ENCODE assay signal across 1 cellular context in the genomic region with DNA sequence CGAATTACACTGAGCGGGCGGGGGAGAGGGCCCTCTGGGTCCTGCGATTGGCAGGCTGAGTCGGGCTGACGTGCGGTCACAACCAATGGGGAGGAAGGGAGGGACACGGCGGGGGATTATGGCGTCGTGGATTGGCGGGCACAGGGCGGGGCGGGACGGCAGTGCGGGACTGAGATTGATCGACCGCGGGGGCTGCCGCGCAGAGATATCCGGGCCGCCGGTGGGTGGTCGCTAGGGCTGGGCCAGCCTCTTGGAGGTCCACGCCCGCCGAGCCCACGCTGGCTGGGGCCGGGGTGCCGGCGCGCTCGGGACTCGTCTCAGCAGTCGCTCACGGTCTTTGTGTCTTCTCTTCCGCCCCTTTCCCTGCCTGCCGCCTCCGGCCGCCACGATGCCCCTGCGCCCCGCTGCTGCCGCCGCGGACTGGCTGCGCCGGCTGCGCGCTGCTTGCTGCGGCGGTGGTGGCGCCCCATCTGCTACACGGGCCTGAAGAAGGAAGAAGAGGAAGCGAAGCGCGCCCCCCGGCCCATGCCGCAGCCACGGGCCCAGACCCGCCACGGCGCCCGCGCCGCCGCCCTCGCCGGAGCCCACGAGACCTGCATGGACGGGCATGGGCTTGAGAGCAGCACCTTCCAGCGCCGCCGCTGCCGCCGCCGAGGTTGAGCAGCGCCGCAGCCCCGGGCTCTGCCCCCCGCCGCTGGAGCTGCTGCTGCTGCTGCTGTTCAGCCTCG.
TF ChIP-seq lines count a peak whose summit lies in the region.

A gene with protein sequence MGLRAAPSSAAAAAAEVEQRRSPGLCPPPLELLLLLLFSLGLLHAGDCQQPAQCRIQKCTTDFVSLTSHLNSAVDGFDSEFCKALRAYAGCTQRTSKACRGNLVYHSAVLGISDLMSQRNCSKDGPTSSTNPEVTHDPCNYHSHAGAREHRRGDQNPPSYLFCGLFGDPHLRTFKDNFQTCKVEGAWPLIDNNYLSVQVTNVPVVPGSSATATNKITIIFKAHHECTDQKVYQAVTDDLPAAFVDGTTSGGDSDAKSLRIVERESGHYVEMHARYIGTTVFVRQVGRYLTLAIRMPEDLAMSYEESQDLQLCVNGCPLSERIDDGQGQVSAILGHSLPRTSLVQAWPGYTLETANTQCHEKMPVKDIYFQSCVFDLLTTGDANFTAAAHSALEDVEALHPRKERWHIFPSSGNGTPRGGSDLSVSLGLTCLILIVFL (plus strand): TSS at position 200 of the 728 bp plus-strand sequence. CDS start 408 bp downstream, at position 608.

TF ChIP-seq in HepG2, 621 proteins besides CTCF, POLR2A, EP300 and RAD21 (continued from another document and continues in another):
- TF ChIP-seq, protein P1, sequence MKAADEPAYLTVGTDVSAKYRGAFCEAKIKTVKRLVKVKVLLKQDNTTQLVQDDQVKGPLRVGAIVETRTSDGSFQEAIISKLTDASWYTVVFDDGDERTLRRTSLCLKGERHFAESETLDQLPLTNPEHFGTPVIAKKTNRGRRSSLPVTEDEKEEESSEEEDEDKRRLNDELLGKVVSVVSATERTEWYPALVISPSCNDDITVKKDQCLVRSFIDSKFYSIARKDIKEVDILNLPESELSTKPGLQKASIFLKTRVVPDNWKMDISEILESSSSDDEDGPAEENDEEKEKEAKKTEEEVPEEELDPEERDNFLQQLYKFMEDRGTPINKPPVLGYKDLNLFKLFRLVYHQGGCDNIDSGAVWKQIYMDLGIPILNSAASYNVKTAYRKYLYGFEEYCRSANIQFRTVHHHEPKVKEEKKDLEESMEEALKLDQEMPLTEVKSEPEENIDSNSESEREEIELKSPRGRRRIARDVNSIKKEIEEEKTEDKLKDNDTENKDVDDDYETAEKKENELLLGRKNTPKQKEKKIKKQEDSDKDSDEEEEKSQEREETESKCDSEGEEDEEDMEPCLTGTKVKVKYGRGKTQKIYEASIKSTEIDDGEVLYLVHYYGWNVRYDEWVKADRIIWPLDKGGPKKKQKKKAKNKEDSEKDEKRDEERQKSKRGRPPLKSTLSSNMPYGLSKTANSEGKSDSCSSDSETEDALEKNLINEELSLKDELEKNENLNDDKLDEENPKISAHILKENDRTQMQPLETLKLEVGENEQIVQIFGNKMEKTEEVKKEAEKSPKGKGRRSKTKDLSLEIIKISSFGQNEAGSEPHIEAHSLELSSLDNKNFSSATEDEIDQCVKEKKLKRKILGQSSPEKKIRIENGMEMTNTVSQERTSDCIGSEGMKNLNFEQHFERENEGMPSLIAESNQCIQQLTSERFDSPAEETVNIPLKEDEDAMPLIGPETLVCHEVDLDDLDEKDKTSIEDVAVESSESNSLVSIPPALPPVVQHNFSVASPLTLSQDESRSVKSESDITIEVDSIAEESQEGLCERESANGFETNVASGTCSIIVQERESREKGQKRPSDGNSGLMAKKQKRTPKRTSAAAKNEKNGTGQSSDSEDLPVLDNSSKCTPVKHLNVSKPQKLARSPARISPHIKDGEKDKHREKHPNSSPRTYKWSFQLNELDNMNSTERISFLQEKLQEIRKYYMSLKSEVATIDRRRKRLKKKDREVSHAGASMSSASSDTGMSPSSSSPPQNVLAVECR (CRISPR knock-in tag; IDR thresholded peaks at IDR 0.05; ENCODE audit: borderline replicate concordance): peak; percentile 75
- TF ChIP-seq, protein P2, sequence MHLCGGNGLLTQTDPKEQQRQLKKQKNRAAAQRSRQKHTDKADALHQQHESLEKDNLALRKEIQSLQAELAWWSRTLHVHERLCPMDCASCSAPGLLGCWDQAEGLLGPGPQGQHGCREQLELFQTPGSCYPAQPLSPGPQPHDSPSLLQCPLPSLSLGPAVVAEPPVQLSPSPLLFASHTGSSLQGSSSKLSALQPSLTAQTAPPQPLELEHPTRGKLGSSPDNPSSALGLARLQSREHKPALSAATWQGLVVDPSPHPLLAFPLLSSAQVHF (CRISPR knock-in tag; IDR thresholded peaks at IDR 0.05): no peak
- TF ChIP-seq SRSF1 (optimal IDR thresholded peaks at IDR 0.05; ENCODE audit: low read depth, low read length) (no peak), RBFOX2 (IDR thresholded peaks at IDR 0.05; ENCODE audit: low read depth, low read length) (0 out of 2 replicates have a peak, but pooled peaks have one; percentile 53), RFX5 (IDR thresholded peaks at IDR 0.05; ENCODE audit: low read depth, low read length) (peak; percentile 59; the same call in 1 of the 2 replicates), ZNF678 (CRISPR knock-in tag; IDR thresholded peaks at IDR 0.05) (0 out of 2 replicates have a peak, but pooled peaks have one; percentile 31), PHF21A (CRISPR knock-in tag; IDR thresholded peaks at IDR 0.05) (peak; percentile 100), ZNF749 (CRISPR knock-in tag; IDR thresholded peaks at IDR 0.05; ENCODE audit: borderline replicate concordance) (peak; percentile 75), SP5 (CRISPR knock-in tag; IDR thresholded peaks at IDR 0.05; ENCODE audit: borderline replicate concordance, low read depth) (peak; percentile 32; the same call in 1 of the 2 replicates), ZNF790 (CRISPR knock-in tag; IDR thresholded peaks at IDR 0.05; ENCODE audit: borderline replicate concordance) (no peak), AGO2 (optimal IDR thresholded peaks at IDR 0.05; ENCODE audit: low read depth, low read length) (peak; percentile 45), ZSCAN20 (CRISPR knock-in tag; IDR thresholded peaks at IDR 0.05; ENCODE audit: borderline replicate concordance) (0 out of 2 replicates have a peak, but pooled peaks have one; percentile 39), ERF (CRISPR knock-in tag; IDR thresholded peaks at IDR 0.05) (no peak; the same call in 1 of the 2 replicates), ZNF841 (CRISPR knock-in tag; IDR thresholded peaks at IDR 0.05; ENCODE audit: borderline replicate concordance) (no peak), PHB2 (IDR thresholded peaks at IDR 0.05; ENCODE audit: partially characterized antibody) (no peak), ELF4 (CRISPR knock-in tag; IDR thresholded peaks at IDR 0.05; ENCODE audit: borderline replicate concordance) (no peak), MAZ (IDR thresholded peaks at IDR 0.05; ENCODE audit: borderline replicate concordance, low read depth, low read length) (0 out of 2 replicates have a peak, but pooled peaks have one; percentile 4), MAZ (CRISPR knock-in tag; IDR thresholded peaks at IDR 0.05; ENCODE audit: low read depth) (peak; percentile 50; the same call in 1 of the 2 replicates)
- TF ChIP-seq, protein P3, sequence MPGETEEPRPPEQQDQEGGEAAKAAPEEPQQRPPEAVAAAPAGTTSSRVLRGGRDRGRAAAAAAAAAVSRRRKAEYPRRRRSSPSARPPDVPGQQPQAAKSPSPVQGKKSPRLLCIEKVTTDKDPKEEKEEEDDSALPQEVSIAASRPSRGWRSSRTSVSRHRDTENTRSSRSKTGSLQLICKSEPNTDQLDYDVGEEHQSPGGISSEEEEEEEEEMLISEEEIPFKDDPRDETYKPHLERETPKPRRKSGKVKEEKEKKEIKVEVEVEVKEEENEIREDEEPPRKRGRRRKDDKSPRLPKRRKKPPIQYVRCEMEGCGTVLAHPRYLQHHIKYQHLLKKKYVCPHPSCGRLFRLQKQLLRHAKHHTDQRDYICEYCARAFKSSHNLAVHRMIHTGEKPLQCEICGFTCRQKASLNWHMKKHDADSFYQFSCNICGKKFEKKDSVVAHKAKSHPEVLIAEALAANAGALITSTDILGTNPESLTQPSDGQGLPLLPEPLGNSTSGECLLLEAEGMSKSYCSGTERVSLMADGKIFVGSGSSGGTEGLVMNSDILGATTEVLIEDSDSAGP (CRISPR knock-in tag; IDR thresholded peaks at IDR 0.05; ENCODE audit: borderline replicate concordance): peak; percentile 76
- TF ChIP-seq, protein P4, sequence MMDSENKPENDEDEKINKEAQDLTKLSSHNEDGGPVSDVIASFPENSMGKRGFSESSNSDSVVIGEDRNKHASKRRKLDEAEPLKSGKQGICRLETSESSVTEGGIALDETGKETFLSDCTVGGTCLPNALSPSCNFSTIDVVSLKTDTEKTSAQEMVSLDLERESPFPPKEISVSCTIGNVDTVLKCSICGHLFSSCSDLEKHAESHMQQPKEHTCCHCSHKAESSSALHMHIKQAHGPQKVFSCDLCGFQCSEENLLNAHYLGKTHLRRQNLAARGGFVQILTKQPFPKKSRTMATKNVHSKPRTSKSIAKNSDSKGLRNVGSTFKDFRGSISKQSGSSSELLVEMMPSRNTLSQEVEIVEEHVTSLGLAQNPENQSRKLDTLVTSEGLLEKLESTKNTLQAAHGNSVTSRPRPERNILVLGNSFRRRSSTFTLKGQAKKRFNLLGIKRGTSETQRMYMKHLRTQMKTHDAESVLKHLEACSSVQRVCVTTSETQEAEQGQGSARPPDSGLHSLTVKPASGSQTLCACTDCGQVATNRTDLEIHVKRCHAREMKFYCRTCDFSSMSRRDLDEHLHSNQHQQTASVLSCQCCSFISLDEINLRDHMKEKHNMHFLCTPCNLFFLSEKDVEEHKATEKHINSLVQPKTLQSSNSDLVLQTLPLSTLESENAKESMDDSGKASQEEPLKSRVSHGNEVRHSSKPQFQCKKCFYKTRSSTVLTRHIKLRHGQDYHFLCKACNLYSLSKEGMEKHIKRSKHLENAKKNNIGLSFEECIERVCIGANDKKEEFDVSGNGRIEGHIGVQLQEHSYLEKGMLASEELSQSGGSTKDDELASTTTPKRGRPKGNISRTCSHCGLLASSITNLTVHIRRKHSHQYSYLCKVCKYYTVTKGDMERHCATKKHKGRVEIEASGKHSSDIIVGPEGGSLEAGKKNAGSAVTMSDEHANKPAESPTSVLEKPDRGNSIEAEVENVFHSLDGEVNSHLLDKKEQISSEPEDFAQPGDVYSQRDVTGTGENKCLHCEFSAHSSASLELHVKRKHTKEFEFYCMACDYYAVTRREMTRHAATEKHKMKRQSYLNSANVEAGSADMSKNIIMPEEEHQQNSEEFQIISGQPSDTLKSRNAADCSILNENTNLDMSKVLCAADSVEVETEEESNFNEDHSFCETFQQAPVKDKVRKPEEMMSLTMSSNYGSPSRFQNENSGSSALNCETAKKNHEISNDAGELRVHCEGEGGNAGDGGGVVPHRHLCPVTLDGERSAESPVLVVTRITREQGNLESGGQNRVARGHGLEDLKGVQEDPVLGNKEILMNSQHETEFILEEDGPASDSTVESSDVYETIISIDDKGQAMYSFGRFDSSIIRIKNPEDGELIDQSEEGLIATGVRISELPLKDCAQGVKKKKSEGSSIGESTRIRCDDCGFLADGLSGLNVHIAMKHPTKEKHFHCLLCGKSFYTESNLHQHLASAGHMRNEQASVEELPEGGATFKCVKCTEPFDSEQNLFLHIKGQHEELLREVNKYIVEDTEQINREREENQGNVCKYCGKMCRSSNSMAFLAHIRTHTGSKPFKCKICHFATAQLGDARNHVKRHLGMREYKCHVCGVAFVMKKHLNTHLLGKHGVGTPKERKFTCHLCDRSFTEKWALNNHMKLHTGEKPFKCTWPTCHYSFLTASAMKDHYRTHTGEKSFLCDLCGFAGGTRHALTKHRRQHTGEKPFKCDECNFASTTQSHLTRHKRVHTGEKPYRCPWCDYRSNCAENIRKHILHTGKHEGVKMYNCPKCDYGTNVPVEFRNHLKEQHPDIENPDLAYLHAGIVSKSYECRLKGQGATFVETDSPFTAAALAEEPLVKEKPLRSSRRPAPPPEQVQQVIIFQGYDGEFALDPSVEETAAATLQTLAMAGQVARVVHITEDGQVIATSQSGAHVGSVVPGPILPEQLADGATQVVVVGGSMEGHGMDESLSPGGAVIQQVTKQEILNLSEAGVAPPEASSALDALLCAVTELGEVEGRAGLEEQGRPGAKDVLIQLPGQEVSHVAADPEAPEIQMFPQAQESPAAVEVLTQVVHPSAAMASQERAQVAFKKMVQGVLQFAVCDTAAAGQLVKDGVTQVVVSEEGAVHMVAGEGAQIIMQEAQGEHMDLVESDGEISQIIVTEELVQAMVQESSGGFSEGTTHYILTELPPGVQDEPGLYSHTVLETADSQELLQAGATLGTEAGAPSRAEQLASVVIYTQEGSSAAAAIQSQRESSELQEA (CRISPR knock-in tag; IDR thresholded peaks at IDR 0.05; ENCODE audit: not compliant biosample characterization): peak; percentile 13
- TF ChIP-seq, protein P5, sequence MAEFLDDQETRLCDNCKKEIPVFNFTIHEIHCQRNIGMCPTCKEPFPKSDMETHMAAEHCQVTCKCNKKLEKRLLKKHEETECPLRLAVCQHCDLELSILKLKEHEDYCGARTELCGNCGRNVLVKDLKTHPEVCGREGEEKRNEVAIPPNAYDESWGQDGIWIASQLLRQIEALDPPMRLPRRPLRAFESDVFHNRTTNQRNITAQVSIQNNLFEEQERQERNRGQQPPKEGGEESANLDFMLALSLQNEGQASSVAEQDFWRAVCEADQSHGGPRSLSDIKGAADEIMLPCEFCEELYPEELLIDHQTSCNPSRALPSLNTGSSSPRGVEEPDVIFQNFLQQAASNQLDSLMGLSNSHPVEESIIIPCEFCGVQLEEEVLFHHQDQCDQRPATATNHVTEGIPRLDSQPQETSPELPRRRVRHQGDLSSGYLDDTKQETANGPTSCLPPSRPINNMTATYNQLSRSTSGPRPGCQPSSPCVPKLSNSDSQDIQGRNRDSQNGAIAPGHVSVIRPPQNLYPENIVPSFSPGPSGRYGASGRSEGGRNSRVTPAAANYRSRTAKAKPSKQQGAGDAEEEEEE (CRISPR knock-in tag; IDR thresholded peaks at IDR 0.05; ENCODE audit: borderline replicate concordance): no peak
- TF ChIP-seq, protein P6, sequence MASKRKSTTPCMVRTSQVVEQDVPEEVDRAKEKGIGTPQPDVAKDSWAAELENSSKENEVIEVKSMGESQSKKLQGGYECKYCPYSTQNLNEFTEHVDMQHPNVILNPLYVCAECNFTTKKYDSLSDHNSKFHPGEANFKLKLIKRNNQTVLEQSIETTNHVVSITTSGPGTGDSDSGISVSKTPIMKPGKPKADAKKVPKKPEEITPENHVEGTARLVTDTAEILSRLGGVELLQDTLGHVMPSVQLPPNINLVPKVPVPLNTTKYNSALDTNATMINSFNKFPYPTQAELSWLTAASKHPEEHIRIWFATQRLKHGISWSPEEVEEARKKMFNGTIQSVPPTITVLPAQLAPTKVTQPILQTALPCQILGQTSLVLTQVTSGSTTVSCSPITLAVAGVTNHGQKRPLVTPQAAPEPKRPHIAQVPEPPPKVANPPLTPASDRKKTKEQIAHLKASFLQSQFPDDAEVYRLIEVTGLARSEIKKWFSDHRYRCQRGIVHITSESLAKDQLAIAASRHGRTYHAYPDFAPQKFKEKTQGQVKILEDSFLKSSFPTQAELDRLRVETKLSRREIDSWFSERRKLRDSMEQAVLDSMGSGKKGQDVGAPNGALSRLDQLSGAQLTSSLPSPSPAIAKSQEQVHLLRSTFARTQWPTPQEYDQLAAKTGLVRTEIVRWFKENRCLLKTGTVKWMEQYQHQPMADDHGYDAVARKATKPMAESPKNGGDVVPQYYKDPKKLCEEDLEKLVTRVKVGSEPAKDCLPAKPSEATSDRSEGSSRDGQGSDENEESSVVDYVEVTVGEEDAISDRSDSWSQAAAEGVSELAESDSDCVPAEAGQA (IDR thresholded peaks at IDR 0.05; ENCODE audit: low read depth): no peak
- TF ChIP-seq, protein P6 (CRISPR knock-in tag; IDR thresholded peaks at IDR 0.05; ENCODE audit: borderline replicate concordance): no peak; the same call in 1 of the 2 replicates
